8 cellular contexts compared by ENCODE assay signal in genomic region chr18:23241833-23242496, GRCh38.
DNase-seq lines count a peak whose midpoint lies in the region; ATAC-seq, FAIRE-seq and TF ChIP-seq lines count a peak whose summit lies in the region.
"Not testable (repeated sequence)": the region's sequence is repeated elsewhere in the genome, so short reads cannot be mapped to it uniquely, and the experiment has no call there.

No MANE protein-coding gene starts in this region.

- H3K23me2 ChIP-seq in H9 (ENCODE audit: insufficient read length, low read depth, low read length, poor library complexity, severe bottlenecking): not testable (repeated sequence)

- H3K36me3 ChIP-seq in astrocyte (ENCODE audit: insufficient read depth, low read length): not testable (repeated sequence)

- not testable (repeated sequence) for H2BK5ac ChIP-seq in H9 (ENCODE audit: insufficient read length, low read length)

- H2BK20ac ChIP-seq in H9 (ENCODE audit: low read depth, low read length, poor library complexity, severe bottlenecking): not testable (repeated sequence)

- not testable (repeated sequence) for H3K4ac ChIP-seq in H9 (ENCODE audit: low read depth, low read length)

- not testable (repeated sequence) for H2AK5ac ChIP-seq in H9 (ENCODE audit: insufficient read length, low read length)

- not testable (repeated sequence) for H3K9me3 Mint-ChIP-seq in H9; astrocyte (ENCODE audit: unreplicated experiment)

- not testable (repeated sequence) for H3K4me2 ChIP-seq in H9 (ENCODE audit: insufficient read depth, insufficient read length, low read length); astrocyte (ENCODE audit: low read length)

- not testable (repeated sequence) for H3K9me3 ChIP-seq in H9 (ENCODE audit: control insufficient read depth, low read depth, low read length); astrocyte (ENCODE audit: insufficient read depth, low read depth, low read length)

- H3K4me3 Mint-ChIP-seq in H9; astrocyte (ENCODE audit: unreplicated experiment): not testable (repeated sequence)

- not testable (repeated sequence) for H4K20me1 ChIP-seq in H9 (ENCODE audit: control insufficient read depth, insufficient read depth, insufficient read length); astrocyte (ENCODE audit: insufficient read depth, low read length)

- not testable (repeated sequence) for H3K56ac ChIP-seq in H9 (ENCODE audit: insufficient read length, low read depth, low read length)

- not testable (repeated sequence) for H3K4me1 ChIP-seq in H9 (ENCODE audit: insufficient read depth, low read length)
- peaks cover 19% of the 10 kb centered on the region for H3K4me1 ChIP-seq in astrocyte (ENCODE audit: insufficient read depth, low read length)

- H3K27ac Mint-ChIP-seq in H9 (peak overlapping the region; percentile 49 to 58 (median 50); a peak in 4 of 7 replicates), astrocyte (ENCODE audit: unreplicated experiment) (peak overlapping the region; percentile 34)

- ATAC-seq in GM18520 (IDR thresholded peaks at IDR 0.05; ENCODE audit: unreplicated experiment) (peak; percentile 86), GM19452 (IDR thresholded peaks at IDR 0.05; ENCODE audit: unreplicated experiment) (peak; percentile 84), HG03064 (IDR thresholded peaks at IDR 0.05; ENCODE audit: low read depth, unreplicated experiment) (peak; percentile 82), HG03565 (IDR thresholded peaks at IDR 0.05; ENCODE audit: unreplicated experiment) (peak; percentile 86)

- H3K27ac ChIP-seq in H9 (ENCODE audit: insufficient read length, low read depth, low read length); astrocyte (ENCODE audit: low read depth, low read length): not testable (repeated sequence)

- not testable (repeated sequence) for H3K23ac ChIP-seq in H9 (ENCODE audit: insufficient read length, low read depth, low read length)

- H3K79me2 ChIP-seq in H9 (ENCODE audit: insufficient read depth, low read length); astrocyte (ENCODE audit: insufficient read depth, low read length): not testable (repeated sequence)

- not testable (repeated sequence) for FAIRE-seq in astrocyte (lab: Jason Lieb, UNC)

- not testable (repeated sequence) for H2BK120ac ChIP-seq in H9 (ENCODE audit: low read depth, low read length, poor library complexity, severe bottlenecking)

- no CpG with 5 or more reads among the region's 11 CpGs for WGBS in H9 (ENCODE audit: extremely low coverage, insufficient read length, low lambda C conversion rate)

- H2BK12ac ChIP-seq in H9 (ENCODE audit: insufficient read length, low read depth, low read length): not testable (repeated sequence)

- not testable (repeated sequence) for H3K18ac ChIP-seq in H9 (ENCODE audit: insufficient read length, low read depth, low read length)

- H4K91ac ChIP-seq in H9 (ENCODE audit: insufficient read length, low read depth, low read length): not testable (repeated sequence)

- peak; percentile 26 for DNase-seq in COLO668 (lab: John Stamatoyannopoulos, UW; ENCODE audit: unreplicated experiment)
- not testable (repeated sequence) for DNase-seq in H9; astrocyte (ENCODE audit: low read depth)
- DNase-seq in NCI-H2171 treated with DMSO at 0.1 percent for 48 hours (lab: John Stamatoyannopoulos, UW): peak; percentile 81

- H2BK15ac ChIP-seq in H9 (ENCODE audit: low read depth, low read length): not testable (repeated sequence)

- not testable (repeated sequence) for H4K8ac ChIP-seq in H9 (replicated peaks; ENCODE audit: insufficient read length, low read depth, low read length)

- not testable (repeated sequence) for H3K9ac ChIP-seq in H9 (ENCODE audit: extremely low read depth, insufficient read length, low read length); astrocyte (ENCODE audit: low read length)

- H3K36me3 Mint-ChIP-seq in H9 (ENCODE audit: insufficient read depth in 1 of 3, low read depth in 3 of 3) (peaks cover 20 to 49% (median 41%) of the 10 kb centered on the region in 3 experiments), astrocyte (ENCODE audit: low read depth, unreplicated experiment) (peaks cover 17% of the 10 kb centered on the region)

- H3K79me1 ChIP-seq in H9 (ENCODE audit: insufficient read depth, low read depth, low read length, poor library complexity, severe bottlenecking): not testable (repeated sequence)

- not testable (repeated sequence) for H3T11ph ChIP-seq in H9 (ENCODE audit: low read length)

- peaks cover 48 to 51% of the 10 kb centered on the region in 2 experiments for H3K4me1 Mint-ChIP-seq in H9
- H3K4me1 Mint-ChIP-seq in astrocyte (ENCODE audit: low read depth, unreplicated experiment): peaks cover 15% of the 10 kb centered on the region

- H2AFZ ChIP-seq in H9 (ENCODE audit: low read length); astrocyte (ENCODE audit: low read depth, low read length): not testable (repeated sequence)

- not testable (repeated sequence) for H4K5ac ChIP-seq in H9 (ENCODE audit: insufficient read length, low read depth, low read length)

- not testable (repeated sequence) for H3K4me3 ChIP-seq in astrocyte (ENCODE audit: insufficient read depth, low read depth, low read length)

- H3K27me3 ChIP-seq in H9 (ENCODE audit: insufficient read depth, low read length); astrocyte (ENCODE audit: insufficient read depth, low read length): not testable (repeated sequence)

- not testable (repeated sequence) for H3K27me3 Mint-ChIP-seq in H9 (ENCODE audit: low read depth); astrocyte (ENCODE audit: low read depth, unreplicated experiment)

- not testable (repeated sequence) for TF ChIP-seq CTCF in H9 (conservative IDR thresholded peaks at IDR 0.05); astrocyte (IDR thresholded peaks at IDR 0.05; ENCODE audit: insufficient read depth, low read depth, low read length)

- H3K14ac ChIP-seq in H9 (ENCODE audit: insufficient read depth, low read length): not testable (repeated sequence)
